In the genomic region with DNA sequence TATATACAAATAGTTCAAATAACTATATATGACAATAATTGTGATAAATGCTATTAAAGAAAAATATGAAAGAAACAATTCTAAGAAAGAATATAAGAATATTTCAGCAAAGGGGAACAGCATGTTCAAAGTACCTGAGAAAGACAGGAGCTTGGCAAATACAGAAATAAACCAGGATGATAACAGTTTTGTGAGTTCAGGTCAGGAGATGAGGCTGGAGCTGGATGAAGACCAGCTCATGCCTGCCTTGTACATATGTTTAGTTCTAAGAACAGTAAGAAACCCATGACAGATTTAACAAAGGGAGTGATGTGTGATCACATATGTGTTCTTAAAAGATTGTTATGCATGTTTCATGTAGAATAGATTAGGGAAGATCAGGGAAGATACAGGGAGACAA, we compare ENCODE assay signal across 21 cellular contexts.
A peak's percentile ranks its signal among the peaks of the same experiment; 100 is the strongest.
DNase-seq lines count a peak whose midpoint lies in the region; ATAC-seq, FAIRE-seq and TF ChIP-seq lines count a peak whose summit lies in the region.
"Had no signal": no experiment of that assay in that cellular context is flagged by ENCODE, and none has a peak within 500 bp of the region (broad histone marks: within the 10 kb centered on the region; RNA-seq: fewer than 3 reads in every experiment).

No MANE protein-coding gene starts in this region.

- ATAC-seq in left lobe of liver = peak; percentile 68
- no peak for ATAC-seq in GM18907 (IDR thresholded peaks at IDR 0.05; ENCODE audit: unreplicated experiment)
- ATAC-seq: CD8-positive, alpha-beta T cell; GM12878; GM23338; HCT116 had no signal

- FAIRE-seq in TTC549 (lab: Jason Lieb, UNC) = peak; percentile 53
- FAIRE-seq: GM12878 had no signal

- H3K79me2 ChIP-seq in osteoblast (ENCODE audit: insufficient read depth, low read length) = no peaks in the 10 kb centered on the region

- H3K4me2 ChIP-seq in osteoblast (ENCODE audit: insufficient read depth, low read length) = no peak overlapping the region
- H3K4me2 ChIP-seq: BLaER1, GM23338 had no signal

- DNase-seq in chondrocyte (ENCODE audit: low spot score) (no peak), left lobe of liver (ENCODE audit: low spot score) (no peak), osteoblast (ENCODE audit: insufficient read length, low spot score, missing footprints) (peak; percentile 15), esophagus squamous epithelium (lab: John Stamatoyannopoulos, UW) (no peak), colonic mucosa (no peak)
- DNase-seq: Caco-2; CD4-positive, CD25-positive, alpha-beta regulatory T cell; CD8-positive, alpha-beta T cell; DMS 273 treated with DMSO at 0.1 percent for 48 hours; DMS79; EL; GDM1; H9 had no signal

- no peaks in the 10 kb centered on the region for H4K20me1 ChIP-seq in osteoblast (ENCODE audit: insufficient read depth, low read length)
- H4K20me1 ChIP-seq: BLaER1 had no signal

- H3K4me1 ChIP-seq in osteoblast (ENCODE audit: insufficient read depth, low read length) (no peaks in the 10 kb centered on the region), esophagus squamous epithelium (no peaks in the 10 kb centered on the region), colonic mucosa (no peaks in the 10 kb centered on the region)
- H3K4me1 ChIP-seq: BLaER1 had no signal

- H3K27me3 ChIP-seq in osteoblast (ENCODE audit: insufficient read depth, low read length) (no peaks in the 10 kb centered on the region), esophagus squamous epithelium (no peaks in the 10 kb centered on the region), colonic mucosa (no peaks in the 10 kb centered on the region)
- H3K27me3 ChIP-seq: BLaER1 had no signal

- no peaks in the 10 kb centered on the region for H3K9me3 Mint-ChIP-seq in chondrocyte (ENCODE audit: low read depth)
- H3K9me3 Mint-ChIP-seq: CD4-positive, CD25-positive, alpha-beta regulatory T cell; CD8-positive, alpha-beta T cell; GM23338; H9 had no signal

- intact Hi-C loops in esophagus squamous epithelium (cut with DNase I) = no loop called here
- intact Hi-C loops in colonic mucosa (cut with DNase I) = no loop called here

- no peak overlapping the region for H3K27ac ChIP-seq in osteoblast (ENCODE audit: low read depth, low read length)
- no peak overlapping the region for H3K27ac ChIP-seq in esophagus squamous epithelium
- H3K27ac ChIP-seq in colonic mucosa = no peak overlapping the region
- H3K27ac ChIP-seq: BLaER1, C4-2B had no signal

- H3K36me3 ChIP-seq in osteoblast (ENCODE audit: insufficient read depth, low read length) (peaks cover 2% of the 10 kb centered on the region), esophagus squamous epithelium (peaks cover 0 to 7% (median 0%) of the 10 kb centered on the region in 3 donors), colonic mucosa (no peaks in the 10 kb centered on the region)

- H3K27ac Mint-ChIP-seq in chondrocyte (ENCODE audit: unreplicated experiment) = peak overlapping the region; percentile 5
- H3K27ac Mint-ChIP-seq: B cell; CD4-positive, CD25-positive, alpha-beta regulatory T cell; CD8-positive, alpha-beta T cell; GM23338 had no signal

- no peak for TF ChIP-seq POLR2A in esophagus squamous epithelium (IDR thresholded peaks at IDR 0.05)

- TF ChIP-seq CTCF in chondrocyte (IDR thresholded peaks at IDR 0.05) (no peak), osteoblast (IDR thresholded peaks at IDR 0.05; ENCODE audit: extremely low read depth, low read depth, low read length) (no peak), esophagus squamous epithelium (IDR thresholded peaks at IDR 0.05) (no peak), colonic mucosa (IDR thresholded peaks at IDR 0.05) (no peak)

- H3K36me3 Mint-ChIP-seq in chondrocyte (ENCODE audit: low read depth) = peaks cover 13% of the 10 kb centered on the region

- H3K4me3 ChIP-seq in osteoblast (ENCODE audit: insufficient read depth, low read length) (no peak overlapping the region), esophagus squamous epithelium (no peak overlapping the region), colonic mucosa (no peak overlapping the region)
- H3K4me3 ChIP-seq: BLaER1, GM12878, GM23338 had no signal

- H3K27me3 Mint-ChIP-seq in chondrocyte (ENCODE audit: low read depth) = no peaks in the 10 kb centered on the region
- H3K27me3 Mint-ChIP-seq: B cell; CD4-positive, CD25-positive, alpha-beta regulatory T cell had no signal

- H2AFZ ChIP-seq in osteoblast (ENCODE audit: low read length) = no peak overlapping the region
- H2AFZ ChIP-seq: GM23338 had no signal

- no peak overlapping the region for H3K9ac ChIP-seq in colonic mucosa (ENCODE audit: low read depth in 2 of 2, low read length in 2 of 2)
- H3K9ac ChIP-seq: BLaER1 had no signal

- H3K9me3 ChIP-seq in osteoblast (ENCODE audit: low read depth, low read length) (no peaks in the 10 kb centered on the region), esophagus squamous epithelium (no peaks in the 10 kb centered on the region), colonic mucosa (no peaks in the 10 kb centered on the region)
- H3K9me3 ChIP-seq: BLaER1, Caco-2 had no signal

- H3K4me1 Mint-ChIP-seq in chondrocyte (ENCODE audit: low read depth) = no peaks in the 10 kb centered on the region
- H3K4me1 Mint-ChIP-seq: B cell, GM23338, H9 had no signal

- no peak overlapping the region for H3K4me3 Mint-ChIP-seq in chondrocyte (ENCODE audit: unreplicated experiment)
- H3K4me3 Mint-ChIP-seq: B cell; CD4-positive, CD25-positive, alpha-beta regulatory T cell; CD8-positive, alpha-beta T cell; GM23338; H9 had no signal
